In genomic region chr1:156760796-156761104, GRCh38 we compare ENCODE assay signal across 19 cellular contexts.
"Had no signal": no experiment of that assay in that cellular context is flagged by ENCODE, and none has a peak within 500 bp of the region (broad histone marks: within the 10 kb centered on the region; RNA-seq: fewer than 3 reads in every experiment).

No MANE protein-coding gene starts in this region.

- H3K9me3 ChIP-seq: body of pancreas had no signal

- H3K27me3 Mint-ChIP-seq: activated CD8-positive, alpha-beta T cell treated with anti-CD3 and anti-CD28 coated beads for 36 hours; activated naive CD4-positive, alpha-beta T cell treated with anti-CD3 and anti-CD28 coated beads, Interleukin-2, amount 50 U/mL, for 24 hours had no signal

- H3K27ac Mint-ChIP-seq: activated CD8-positive, alpha-beta T cell treated with anti-CD3 and anti-CD28 coated beads for 36 hours; activated naive CD4-positive, alpha-beta T cell treated with anti-CD3 and anti-CD28 coated beads, Interleukin-2, amount 50 U/mL, for 24 hours; activated T-cell treated with anti-CD3 and anti-CD28 coated beads, Interleukin-2, amount 50 U/mL, for 72 hours had no signal

- H3K27me3 ChIP-seq: body of pancreas had no signal

- H3K9me3 Mint-ChIP-seq: activated CD8-positive, alpha-beta T cell treated with anti-CD3 and anti-CD28 coated beads for 36 hours; activated naive CD4-positive, alpha-beta T cell treated with anti-CD3 and anti-CD28 coated beads, Interleukin-2, amount 50 U/mL, for 24 hours; activated T-cell treated with anti-CD3 and anti-CD28 coated beads, Interleukin-2, amount 50 U/mL, for 72 hours had no signal

- H3K36me3 Mint-ChIP-seq: activated naive CD4-positive, alpha-beta T cell treated with anti-CD3 and anti-CD28 coated beads, Interleukin-2, amount 50 U/mL, for 24 hours had no signal

- H3K4me3 ChIP-seq: body of pancreas, SK-N-MC had no signal

- DNase-seq: activated CD4-positive, alpha-beta T cell treated with anti-CD3 and anti-CD28 coated beads for 4 hours; activated CD8-positive, alpha-beta memory T cell treated with anti-CD3 and anti-CD28 coated beads, Interleukin-2, amount 50 U/mL, for 4 hours; activated CD8-positive, alpha-beta T cell treated with anti-CD3 and anti-CD28 coated beads for 36 hours; activated T-cell treated with anti-CD3 and anti-CD28 coated beads, Interleukin-2, amount 50 U/mL, for 72 hours; aorta; body of pancreas; IMR-90; KG1; NCI-H1048; NCI-H2107; NCI-H226; NCI-H526; NCI-H774; NK-92 treated with Interleukin-12 subunit alpha and Interleukin-12 subunit beta, amount 100 ng/mL, for 24 hours; OCI-M1; RPMI8226; T-helper 1 cell had no signal

- H3K4me3 Mint-ChIP-seq: activated CD8-positive, alpha-beta T cell treated with anti-CD3 and anti-CD28 coated beads for 36 hours; activated naive CD4-positive, alpha-beta T cell treated with anti-CD3 and anti-CD28 coated beads, Interleukin-2, amount 50 U/mL, for 24 hours; activated T-cell treated with anti-CD3 and anti-CD28 coated beads, Interleukin-2, amount 50 U/mL, for 72 hours had no signal

- H3K27ac ChIP-seq: body of pancreas, SK-N-MC had no signal
